ENCODE assay signal across 14 cellular contexts in the genomic region with DNA sequence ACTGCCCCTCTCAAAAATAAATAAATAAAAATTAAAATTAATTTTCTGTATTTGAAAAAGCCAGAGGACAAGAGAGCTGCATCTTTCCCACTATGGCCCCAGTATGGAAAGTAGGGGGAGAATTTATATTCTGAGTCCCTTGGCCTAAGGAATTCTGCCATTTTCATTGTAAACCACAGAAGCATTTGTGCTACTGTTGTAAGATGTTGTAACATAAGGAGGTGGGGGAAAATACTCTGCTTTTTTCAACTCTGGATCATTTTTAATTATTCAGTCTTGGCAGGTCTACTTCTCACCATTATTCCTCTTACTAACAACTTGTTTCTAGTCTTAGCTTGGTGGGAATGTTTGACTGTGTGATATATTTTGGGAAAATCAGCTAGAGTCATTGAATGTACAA.
"Had no signal": no experiment of that assay in that cellular context is flagged by ENCODE, and none has a peak within 500 bp of the region (broad histone marks: within the 10 kb centered on the region; RNA-seq: fewer than 3 reads in every experiment).

No MANE protein-coding gene starts in this region.

- DNase-seq: activated CD4-positive, alpha-beta T cell treated with anti-CD3 and anti-CD28 coated beads for 36 hours; activated CD8-positive, alpha-beta memory T cell treated with anti-CD3 and anti-CD28 coated beads, Interleukin-2, amount 50 U/mL, for 4 hours; activated CD8-positive, alpha-beta T cell treated with anti-CD3 and anti-CD28 coated beads for 36 hours; activated naive CD8-positive, alpha-beta T cell treated with anti-CD3 and anti-CD28 coated beads, Interleukin-2, amount 10 ng/mL, durations not matched to agents 7 days and 5 days; kidney; naive thymus-derived CD8-positive, alpha-beta T cell; right lobe of liver; SJCRH30; stimulated activated CD4-positive, alpha-beta T cell treated with anti-CD3 and anti-CD28 coated beads, Interleukin-12 subunit alpha, Interleukin-12 subunit beta, amount 100 ng/mL, for 4 hours; stimulated activated naive CD4-positive, alpha-beta T cell treated with Interleukin-2 at 50 U/mL for 16 hours; T-helper 9 cell; testis had no signal

- H3K4me1 ChIP-seq: right lobe of liver, testis had no signal

- H3K4me2 ChIP-seq: hepatocyte had no signal

- H3K4me3 ChIP-seq: hepatocyte, right lobe of liver, SJCRH30, testis had no signal

- H3K36me3 ChIP-seq: neutrophil, right lobe of liver had no signal

- H2AFZ ChIP-seq: hepatocyte had no signal

- H3K79me2 ChIP-seq: hepatocyte had no signal

- H3K27ac ChIP-seq: hepatocyte, neutrophil, right lobe of liver, SJCRH30, testis had no signal

- ATAC-seq: activated CD4-positive, alpha-beta T cell treated with anti-CD3 and anti-CD28 coated beads for 36 hours; activated CD8-positive, alpha-beta T cell treated with anti-CD3 and anti-CD28 coated beads for 36 hours; naive thymus-derived CD8-positive, alpha-beta T cell had no signal

- H3K9me3 ChIP-seq: neutrophil, right lobe of liver, SJCRH30, testis had no signal

- H3K27me3 ChIP-seq: hepatocyte, right lobe of liver, SJCRH30, testis had no signal
